ENCODE assay signal across 1 cellular context in genomic region chr1:244397086-244397485, GRCh38.
TF ChIP-seq lines count a peak whose summit lies in the region.

No MANE protein-coding gene starts in this region.

TF ChIP-seq in SK-N-SH, 30 proteins besides CTCF, POLR2A, EP300 and RAD21:
- TF ChIP-seq USF1 (IDR thresholded peaks at IDR 0.05; ENCODE audit: borderline replicate concordance, low read depth) (no peak), MAX (IDR thresholded peaks at IDR 0.05; ENCODE audit: low read depth) (no peak), POLR2AphosphoS5 (IDR thresholded peaks at IDR 0.05; ENCODE audit: low read depth, low read length) (no peak), REST (IDR thresholded peaks at IDR 0.05; ENCODE audit: low read depth, low read length) (no peak), ELF1 (IDR thresholded peaks at IDR 0.05) (no peak), MXI1 (IDR thresholded peaks at IDR 0.05; ENCODE audit: low read depth, low read length) (no peak), SIN3A (IDR thresholded peaks at IDR 0.05; ENCODE audit: borderline replicate concordance, low read depth, low read length) (no peak), FOSL2 (IDR thresholded peaks at IDR 0.05; ENCODE audit: borderline replicate concordance, low read depth) (no peak), SMC3 (IDR thresholded peaks at IDR 0.05; ENCODE audit: low read depth, low read length) (no peak), RFX5 (IDR thresholded peaks at IDR 0.05; ENCODE audit: low read length) (no peak), TAF1 (IDR thresholded peaks at IDR 0.05; ENCODE audit: borderline replicate concordance, low read depth, low read length) (no peak), FOXM1 (IDR thresholded peaks at IDR 0.05; ENCODE audit: low read depth) (no peak), TCF12 (IDR thresholded peaks at IDR 0.05) (no peak), ZBTB33 (IDR thresholded peaks at IDR 0.05; ENCODE audit: borderline replicate concordance, low read depth) (no peak), JUND (IDR thresholded peaks at IDR 0.05) (no peak), NFIC (IDR thresholded peaks at IDR 0.05; ENCODE audit: borderline replicate concordance) (no peak), IRF3 (IDR thresholded peaks at IDR 0.05; ENCODE audit: low read depth, low read length) (no peak)
TF ChIP-seq in SK-N-SH: peak in this region for 0.
